ENCODE assay signal across 8 cellular contexts in the genomic region with DNA sequence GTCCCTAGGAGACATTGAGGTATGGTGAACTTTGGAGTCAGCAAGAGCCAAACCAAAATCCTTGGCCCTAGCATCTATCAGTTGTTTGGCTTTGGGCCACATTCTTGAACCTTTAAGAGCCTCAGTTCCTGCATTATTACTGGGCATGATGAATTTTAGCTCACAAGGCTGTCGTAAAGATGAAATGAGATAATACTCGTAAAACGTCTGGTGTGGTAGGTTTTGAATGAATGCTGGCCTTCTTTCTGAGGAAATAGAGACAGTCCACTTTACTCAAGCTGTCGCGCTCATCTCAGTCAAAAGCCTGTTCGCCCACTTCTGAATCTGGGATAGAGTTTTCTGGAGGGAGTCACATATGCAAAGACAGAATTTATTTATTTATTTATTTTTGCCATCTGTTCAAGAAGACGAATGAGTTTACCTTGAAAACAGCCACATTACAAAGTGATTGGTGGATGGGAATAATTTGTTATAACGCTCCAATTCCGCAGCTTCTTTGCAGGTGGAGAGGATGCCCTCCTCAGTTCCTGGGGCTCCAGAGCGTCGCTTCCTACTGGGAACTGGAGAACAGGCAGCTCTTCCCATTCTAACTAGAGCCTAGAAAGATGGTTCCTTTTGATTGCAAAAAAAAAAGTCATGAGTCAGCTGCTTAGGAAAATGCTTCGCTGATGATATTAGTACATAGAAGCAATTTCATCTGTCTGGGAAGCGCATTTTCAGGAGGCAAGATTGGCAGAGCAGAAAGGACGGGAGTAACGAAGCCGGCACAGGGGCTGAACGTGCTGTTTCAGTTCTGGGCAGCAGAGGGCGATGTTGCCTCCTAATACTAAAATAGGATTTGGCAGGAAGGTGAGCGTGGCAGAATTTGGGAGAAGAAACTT. TPM values are rescaled to one million over a fixed set of nuclear protein-coding genes. Genes with fewer than 3 reads are reported as not detected.
A peak's percentile ranks its signal among the peaks of the same experiment; 100 is the strongest.
DNase-seq lines count a peak whose midpoint lies in the region; ATAC-seq and TF ChIP-seq lines count a peak whose summit lies in the region.

No MANE protein-coding gene starts in this region.

- peak; percentile 41 for ATAC-seq in HG03565 (IDR thresholded peaks at IDR 0.05; ENCODE audit: unreplicated experiment)

- peaks cover 12% of the 10 kb centered on the region for H3K27me3 Mint-ChIP-seq in nephron (ENCODE audit: low read depth)

- no peaks in the 10 kb centered on the region for H3K36me3 Mint-ChIP-seq in nephron (ENCODE audit: low read depth)

- H3K79me2 ChIP-seq in fibroblast of lung (ENCODE audit: control insufficient read depth, insufficient read depth, low read length) = no peaks in the 10 kb centered on the region

- H3K4me1 ChIP-seq in fibroblast of lung (ENCODE audit: control insufficient read depth, extremely low read depth, insufficient read depth, low read length) (no peaks in the 10 kb centered on the region), tibial nerve (peaks cover 0 to 15% (median 0%) of the 10 kb centered on the region in 4 donors)

- no peak for TF ChIP-seq POLR2A in tibial nerve (IDR thresholded peaks at IDR 0.05)

- H3K27ac Mint-ChIP-seq in nephron = peak overlapping the region in 2 of 3 experiments; percentile 14 to 25

- H3K4me3 Mint-ChIP-seq in nephron = peak overlapping the region; percentile 6 to 15 (median 10)

- WGBS in tibial nerve, 2 donors = 42 to 43% methylated on average over 19 of the region's 19 CpGs

- no peaks in the 10 kb centered on the region for H3K9me3 Mint-ChIP-seq in nephron

- H3K27ac ChIP-seq in fibroblast of lung (ENCODE audit: insufficient read depth, low read length) (no peak overlapping the region), tibial nerve (no peak overlapping the region)

- TF ChIP-seq EP300 in tibial nerve (IDR thresholded peaks at IDR 0.05) = no peak

- H3K27me3 ChIP-seq in fibroblast of lung (ENCODE audit: control insufficient read depth, insufficient read depth, low read length) (peaks cover 2% of the 10 kb centered on the region), tibial nerve (no peaks in the 10 kb centered on the region)

- no peak overlapping the region for H3K4me2 ChIP-seq in fibroblast of lung (ENCODE audit: extremely low read depth, insufficient read depth, low read length)

- no peak overlapping the region for H3K4me3 ChIP-seq in fibroblast of lung (replicated peaks in 1 of 4; ENCODE audit: control extremely low read depth in 1 of 4, insufficient read depth in 1 of 4, low read depth in 3 of 4, low read length in 4 of 4)
- no peak overlapping the region for H3K4me3 ChIP-seq in tibial nerve

- peaks cover 37% of the 10 kb centered on the region for H3K4me1 Mint-ChIP-seq in nephron

- H3K36me3 ChIP-seq in fibroblast of lung (ENCODE audit: control insufficient read depth, insufficient read depth, low read length) = no peaks in the 10 kb centered on the region
- H3K36me3 ChIP-seq in tibial nerve = no peaks in the 10 kb centered on the region

- peak; percentile 85 to 94 for TF ChIP-seq CTCF in fibroblast of lung (conservative IDR thresholded peaks at IDR 0.05 in 1 of 2, IDR thresholded peaks at IDR 0.05 in 1 of 2; ENCODE audit: low read depth in 1 of 2, low read length in 2 of 2)
- TF ChIP-seq CTCF in nephron (IDR thresholded peaks at IDR 0.05; ENCODE audit: unreplicated experiment in 3 of 3) = peak; percentile 90 to 94 (median 91)
- peak; percentile 77 to 88 (median 85) for TF ChIP-seq CTCF in tibial nerve (IDR thresholded peaks at IDR 0.05)

- H4K20me1 ChIP-seq in fibroblast of lung (ENCODE audit: control insufficient read depth, extremely low read depth, insufficient read depth, low read length) = no peaks in the 10 kb centered on the region

- no peak overlapping the region for H3K9ac ChIP-seq in fibroblast of lung (ENCODE audit: insufficient read depth, low read length)

- peak; percentile 36 for DNase-seq in NCI-H1436 (lab: John Stamatoyannopoulos, UW)
- DNase-seq in NCI-H1436 treated with DMSO at 0.1 percent for 48 hours (lab: John Stamatoyannopoulos, UW) = no peak
- DNase-seq in NCI-H774 (lab: John Stamatoyannopoulos, UW) = peak; percentile 39
- DNase-seq in activated CD8-positive, alpha-beta memory T cell treated with anti-CD3 and anti-CD28 coated beads, Interleukin-2, amount 50 U/mL, for 48 hours = peak; percentile 81
- DNase-seq in fibroblast of lung (ENCODE audit: low read depth in 2 of 2) = peak; percentile 38 to 71
- peak; percentile 65 to 83 for DNase-seq in tibial nerve (ENCODE audit: low spot score in 2 of 2)

- no peak overlapping the region for H2AFZ ChIP-seq in fibroblast of lung (ENCODE audit: low read length)

- no peaks in the 10 kb centered on the region for H3K9me3 ChIP-seq in fibroblast of lung (ENCODE audit: control insufficient read depth, insufficient read depth, low read depth, low read length)
- no peaks in the 10 kb centered on the region for H3K9me3 ChIP-seq in tibial nerve

RNA-seq across cellular contexts. Expression of gene CYP2J2, which starts 49.9 kb away (rescaled TPM):
- total RNA-seq in fibroblast of lung (under 0.01 and 0.17 TPM in 2 replicates), tibial nerve (10 to 100 TPM; 10.8 to 17.8 (median 13.5) TPM)
- 0.03 and 0.07 TPM in 2 replicates for polyA plus RNA-seq in fibroblast of lung
- 0.10 TPM in 1 of 2 replicates, not detected in the other for polyA plus RNA-seq in fibroblast of lung (2012)
- not detected in 2 replicates for polyA minus RNA-seq in fibroblast of lung (ENCODE audit: low replicate concordance)

Comparison
In these comparisons a context has a peak if more than half of its experiments do, and no peak if none do; other contexts are left out.
1. RNA of gene CYP2J2, which starts 49.9 kb away (total RNA-seq): 10.8 to 17.8 TPM in tibial nerve; under 0.01 to 0.17 TPM in fibroblast of lung; every median in the first group is over 10 times any median in the second.
2. Peak in every context shown above with its lines, with median percentiles within 50 percentile points of each other: CTCF ChIP-seq.